In genomic region chr6:155985660-155986138, GRCh38 we compare ENCODE assay signal across 16 cellular contexts.
A peak's percentile ranks its signal among the peaks of the same experiment; 100 is the strongest.
DNase-seq lines count a peak whose midpoint lies in the region; ATAC-seq and TF ChIP-seq lines count a peak whose summit lies in the region.
"Had no signal": no experiment of that assay in that cellular context is flagged by ENCODE, and none has a peak within 500 bp of the region (broad histone marks: within the 10 kb centered on the region; RNA-seq: fewer than 3 reads in every experiment).

No MANE protein-coding gene starts in this region.

- ATAC-seq in psoas muscle (peak in 3 of 4 donors; percentile 58 to 93 (median 90)), HG03439 (IDR thresholded peaks at IDR 0.05; ENCODE audit: unreplicated experiment) (no peak), natural killer cell (no peak)
- no peak for ATAC-seq in stimulated activated memory B cell treated with anti-CD40 and anti-IgM and Interleukin-4, amounts not matched to agents 10 μg/mL and 1 μg/mL and 100 μg/mL, for 72 hours

- peak; percentile 56 for DNase-seq in Ammon's horn (ENCODE audit: low spot score)
- peak; percentile 3 to 27 for DNase-seq in NCI-H446 (lab: John Stamatoyannopoulos, UW)
- DNase-seq in globus pallidus (ENCODE audit: low spot score): peak; percentile 2
- no peak for DNase-seq in psoas muscle
- no peak for DNase-seq in GM19238 (ENCODE audit: insufficient read length, low spot score)
- no peak for DNase-seq in natural killer cell
- DNase-seq: activated CD8-positive, alpha-beta memory T cell treated with anti-CD3 and anti-CD28 coated beads, Interleukin-2, amount 50 U/mL, for 4 hours; activated naive CD4-positive, alpha-beta T cell treated with anti-CD3 and anti-CD28 coated beads for 36 hours; KBM-7; NCI-H1930; stimulated activated CD4-positive, alpha-beta T cell treated with anti-CD3 and anti-CD28 coated beads, Interleukin-2, amount 100 ng/mL, for 48 hours; upper lobe of left lung had no signal

- no peak for TF ChIP-seq CTCF in psoas muscle (IDR thresholded peaks at IDR 0.05)
- no peak for TF ChIP-seq CTCF in natural killer cell (IDR thresholded peaks at IDR 0.05)

- H3K27me3 ChIP-seq in psoas muscle (ENCODE audit: insufficient read depth in 3 of 3, low read length in 2 of 3): no peaks in the 10 kb centered on the region
- H3K27me3 ChIP-seq: upper lobe of left lung had no signal

- no peaks in the 10 kb centered on the region for H3K4me1 Mint-ChIP-seq in stimulated activated memory B cell treated with anti-CD40 and anti-IgM and Interleukin-4, amounts not matched to agents 10 μg/mL and 1 μg/mL and 100 μg/mL, for 72 hours
- H3K4me1 Mint-ChIP-seq in natural killer cell: no peaks in the 10 kb centered on the region

- no peak overlapping the region for H3K4me3 Mint-ChIP-seq in stimulated activated memory B cell treated with anti-CD40 and anti-IgM and Interleukin-4, amounts not matched to agents 10 μg/mL and 1 μg/mL and 100 μg/mL, for 72 hours
- H3K4me3 Mint-ChIP-seq in natural killer cell: no peak overlapping the region
- H3K4me3 Mint-ChIP-seq: activated naive CD4-positive, alpha-beta T cell treated with anti-CD3 and anti-CD28 coated beads for 36 hours; T-helper 1 cell treated with Interleukin-12 subunit alpha and Interleukin-12 subunit beta and Interleukin-4 antibody, amounts not matched to agents 30 μg/mL and 1 μg/mL, for 36 hours had no signal

- H3K36me3 ChIP-seq in psoas muscle (ENCODE audit: insufficient read depth in 1 of 2, low read depth in 1 of 2): no peaks in the 10 kb centered on the region
- H3K36me3 ChIP-seq: upper lobe of left lung had no signal

- no peaks in the 10 kb centered on the region for H3K36me3 Mint-ChIP-seq in stimulated activated memory B cell treated with anti-CD40 and anti-IgM and Interleukin-4, amounts not matched to agents 10 μg/mL and 1 μg/mL and 100 μg/mL, for 72 hours
- H3K36me3 Mint-ChIP-seq in natural killer cell: no peaks in the 10 kb centered on the region

- H3K27ac ChIP-seq in psoas muscle: peak overlapping the region; percentile 30
- H3K27ac ChIP-seq: RWPE1, upper lobe of left lung had no signal

- no peaks in the 10 kb centered on the region for H3K27me3 Mint-ChIP-seq in stimulated activated memory B cell treated with anti-CD40 and anti-IgM and Interleukin-4, amounts not matched to agents 10 μg/mL and 1 μg/mL and 100 μg/mL, for 72 hours
- peaks cover 0 to 7% of the 10 kb centered on the region in 2 donors for H3K27me3 Mint-ChIP-seq in natural killer cell (ENCODE audit: low read depth in 2 of 2)

- intact Hi-C loops in psoas muscle (cut with DNase I) (no loop called here), natural killer cell (cut with micrococcal nuclease) (no loop called here)

- H3K4me1 ChIP-seq in psoas muscle: peaks cover 16% of the 10 kb centered on the region
- H3K4me1 ChIP-seq: upper lobe of left lung had no signal

- H3K9me3 Mint-ChIP-seq in stimulated activated memory B cell treated with anti-CD40 and anti-IgM and Interleukin-4, amounts not matched to agents 10 μg/mL and 1 μg/mL and 100 μg/mL, for 72 hours: no peaks in the 10 kb centered on the region
- no peaks in the 10 kb centered on the region for H3K9me3 Mint-ChIP-seq in natural killer cell
- H3K9me3 Mint-ChIP-seq: activated naive CD4-positive, alpha-beta T cell treated with anti-CD3 and anti-CD28 coated beads for 36 hours; T-helper 1 cell treated with Interleukin-12 subunit alpha and Interleukin-12 subunit beta and Interleukin-4 antibody, amounts not matched to agents 30 μg/mL and 1 μg/mL, for 36 hours had no signal

- H3K4me3 ChIP-seq in psoas muscle: no peak overlapping the region
- H3K4me3 ChIP-seq: upper lobe of left lung had no signal

- no peak overlapping the region for H3K27ac Mint-ChIP-seq in stimulated activated memory B cell treated with anti-CD40 and anti-IgM and Interleukin-4, amounts not matched to agents 10 μg/mL and 1 μg/mL and 100 μg/mL, for 72 hours
- H3K27ac Mint-ChIP-seq in natural killer cell: no peak overlapping the region
- H3K27ac Mint-ChIP-seq: activated naive CD4-positive, alpha-beta T cell treated with anti-CD3 and anti-CD28 coated beads for 36 hours; T-helper 1 cell treated with Interleukin-12 subunit alpha and Interleukin-12 subunit beta and Interleukin-4 antibody, amounts not matched to agents 30 μg/mL and 1 μg/mL, for 36 hours had no signal

- no peaks in the 10 kb centered on the region for H3K9me3 ChIP-seq in psoas muscle
- H3K9me3 ChIP-seq: upper lobe of left lung had no signal

- 8 to 17% (median 10%) methylated on average over 3 of the region's 3 CpGs for WGBS in psoas muscle, 3 donors

Comparison
In these comparisons a context has a peak if more than half of its experiments do, and no peak if none do; other contexts are left out.
1. DNase-seq: peak in Ammon's horn (single experiment), NCI-H446 (2 of 2) and globus pallidus (single experiment); none in psoas muscle (0 of 2), GM19238 (single experiment) and natural killer cell (single experiment).
2. ATAC-seq: peak in psoas muscle (3 of 4); none in stimulated activated memory B cell treated with anti-CD40 and anti-IgM and Interleukin-4, amounts not matched to agents 10 μg/mL and 1 μg/mL and 100 μg/mL, for 72 hours (single experiment), HG03439 (single experiment) and natural killer cell (0 of 3).